17 cellular contexts compared by ENCODE assay signal in genomic region chr11:16080688-16081388, GRCh38.
"Had no signal": no experiment of that assay in that cellular context is flagged by ENCODE, and none has a peak within 500 bp of the region (broad histone marks: within the 10 kb centered on the region; RNA-seq: fewer than 3 reads in every experiment).

No MANE protein-coding gene starts in this region.

- DNase-seq: activated CD4-positive, alpha-beta T cell treated with anti-CD3 and anti-CD28 coated beads, Interleukin-2, amount 10 ng/mL, durations not matched to agents 7 days and 5 days; activated CD8-positive, alpha-beta memory T cell treated with anti-CD3 and anti-CD28 coated beads for 24 hours; activated gamma-delta T cell; activated T-cell treated with anti-CD3 and anti-CD28 coated beads, Interleukin-2, amount 50 U/mL, for 72 hours; cerebellar nuclear complex; cortex of kidney; heart right ventricle; left lung; stimulated activated CD4-positive, alpha-beta T cell treated with anti-CD3 and anti-CD28 coated beads, Interleukin-15, amount 100 ng/mL, for 24 hours; stimulated activated CD4-positive, alpha-beta T cell treated with anti-CD3 and anti-CD28 coated beads, Interleukin-2, amount 100 ng/mL, for 48 hours; transverse colon; uterus had no signal

- H3K4me1 Mint-ChIP-seq: activated CD4-positive, alpha-beta T cell treated with anti-CD3 and anti-CD28 coated beads, Interleukin-2, amount 10 ng/mL, durations not matched to agents 7 days and 5 days; activated naive CD4-positive, alpha-beta T cell treated with anti-CD3 and anti-CD28 coated beads, Interleukin-2, amount 50 U/mL, for 24 hours had no signal

- FAIRE-seq: astrocyte, bronchial epithelial cell had no signal

- H3K27ac Mint-ChIP-seq: activated CD4-positive, alpha-beta T cell treated with anti-CD3 and anti-CD28 coated beads, Interleukin-2, amount 10 ng/mL, durations not matched to agents 7 days and 5 days; activated naive CD4-positive, alpha-beta T cell treated with anti-CD3 and anti-CD28 coated beads, Interleukin-2, amount 50 U/mL, for 24 hours; activated T-cell treated with anti-CD3 and anti-CD28 coated beads, Interleukin-2, amount 50 U/mL, for 72 hours; stimulated activated naive CD8-positive, alpha-beta T cell treated with anti-CD3 and anti-CD28 coated beads, Interleukin-15, Interleukin-2, amounts not matched to agents 100 ng/mL and 50 ng/mL, for 24 hours had no signal

- H3K4me3 Mint-ChIP-seq: activated CD4-positive, alpha-beta T cell treated with anti-CD3 and anti-CD28 coated beads, Interleukin-2, amount 10 ng/mL, durations not matched to agents 7 days and 5 days; activated naive CD4-positive, alpha-beta T cell treated with anti-CD3 and anti-CD28 coated beads, Interleukin-2, amount 50 U/mL, for 24 hours; activated T-cell treated with anti-CD3 and anti-CD28 coated beads, Interleukin-2, amount 50 U/mL, for 72 hours; neural progenitor cell; stimulated activated naive CD8-positive, alpha-beta T cell treated with anti-CD3 and anti-CD28 coated beads, Interleukin-15, Interleukin-2, amounts not matched to agents 100 ng/mL and 50 ng/mL, for 24 hours had no signal

- H3K27me3 Mint-ChIP-seq: activated CD4-positive, alpha-beta T cell treated with anti-CD3 and anti-CD28 coated beads, Interleukin-2, amount 10 ng/mL, durations not matched to agents 7 days and 5 days; activated naive CD4-positive, alpha-beta T cell treated with anti-CD3 and anti-CD28 coated beads, Interleukin-2, amount 50 U/mL, for 24 hours; stimulated activated naive CD8-positive, alpha-beta T cell treated with anti-CD3 and anti-CD28 coated beads, Interleukin-15, Interleukin-2, amounts not matched to agents 100 ng/mL and 50 ng/mL, for 24 hours had no signal
